26 cellular contexts compared by ENCODE assay signal in the genomic region with DNA sequence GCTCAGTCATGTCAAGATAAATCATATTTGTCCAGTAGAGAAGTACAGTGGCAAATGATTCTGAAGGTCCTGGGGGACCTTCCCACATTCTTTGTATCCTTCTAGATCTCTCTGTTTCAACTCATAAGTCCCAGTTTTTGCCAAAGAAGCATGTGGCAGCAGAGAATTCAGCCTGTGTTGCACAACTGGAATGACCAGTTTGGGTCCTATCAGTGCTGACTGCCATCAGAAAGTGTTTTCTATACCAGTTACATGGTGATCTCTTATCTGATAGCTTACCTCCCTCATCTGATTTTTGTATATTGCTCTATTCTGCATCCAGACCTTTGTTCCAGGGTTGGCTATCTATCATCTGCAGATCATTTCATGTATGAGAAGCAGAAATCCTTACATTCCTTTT. TPM values are rescaled to one million over a fixed set of nuclear protein-coding genes. Genes with fewer than 3 reads are reported as not detected.
DNase-seq lines count a peak whose midpoint lies in the region; ATAC-seq, FAIRE-seq and TF ChIP-seq lines count a peak whose summit lies in the region.
"Had no signal": no experiment of that assay in that cellular context is flagged by ENCODE, and none has a peak within 500 bp of the region (broad histone marks: within the 10 kb centered on the region; RNA-seq: fewer than 3 reads in every experiment).

No MANE protein-coding gene starts in this region.

- POLR2A ChIA-PET in PC-9 (lab: Charles Lee; ENCODE audit: unreplicated experiment) = interaction anchor here (0.6 to 0.7 kb wide), 2 partner anchors 9 to 12 kb away, joined by 3 read pairs; no protein-coding TSS in a partner anchor

- no peaks in the 10 kb centered on the region for H3K9me3 ChIP-seq in PC-9 (ENCODE audit: insufficient read depth, low read depth)
- H3K9me3 ChIP-seq in prostate gland = no peaks in the 10 kb centered on the region
- H3K9me3 ChIP-seq in ascending aorta = no peaks in the 10 kb centered on the region
- H3K9me3 ChIP-seq: MG63, SK-N-SH had no signal

- no peaks in the 10 kb centered on the region for H3K79me2 ChIP-seq in PC-9 (ENCODE audit: low read depth)

- H3K4me1 ChIP-seq in PC-9 (replicated peaks; ENCODE audit: insufficient read depth) (peaks cover 7% of the 10 kb centered on the region; the same call in 1 of the 2 replicates), prostate gland (replicated peaks) (no peaks in the 10 kb centered on the region), ascending aorta (no peaks in the 10 kb centered on the region)

- TF ChIP-seq POLR2A in prostate gland (IDR thresholded peaks at IDR 0.05) (no peak), GM12892 (IDR thresholded peaks at IDR 0.05; ENCODE audit: low read depth, low read length) (no peak)

- no peaks in the 10 kb centered on the region for H3K9me2 ChIP-seq in PC-9 (ENCODE audit: insufficient read depth)
- H3K9me2 ChIP-seq: SK-N-SH had no signal

- H4K20me1 ChIP-seq in PC-9 (ENCODE audit: insufficient read depth) = no peaks in the 10 kb centered on the region

- H3F3A ChIP-seq in PC-9 (ENCODE audit: insufficient read depth, low read depth) = 0 out of 2 replicates have a peak, but pooled peaks cover 7% of the 10 kb centered on the region

- no peak overlapping the region for H2AFZ ChIP-seq in PC-9

- H3K4me2 ChIP-seq in PC-9 = no peak overlapping the region
- H3K4me2 ChIP-seq: SK-N-SH had no signal

- H3K36me3 ChIP-seq in PC-9 (ENCODE audit: low read depth) (no peaks in the 10 kb centered on the region), prostate gland (no peaks in the 10 kb centered on the region), ascending aorta (peaks cover 0 to 3% of the 10 kb centered on the region in 2 donors)
- H3K36me3 ChIP-seq: MG63 had no signal

- intact Hi-C loops in PC-9 (cut with micrococcal nuclease; ENCODE audit: unreplicated experiment) = no loop called here
- intact Hi-C loops in prostate gland (cut with DNase I) = no loop called here
- intact Hi-C loops in ascending aorta (cut with DNase I) = no loop called here

- no TSS peak for BruUV-seq in PC-9 (replicated peaks; lab: Mats Ljungman, UMichigan)

- H3K4me3 ChIP-seq in PC-9 = no peak overlapping the region
- H3K4me3 ChIP-seq in prostate gland = no peak overlapping the region
- no peak overlapping the region for H3K4me3 ChIP-seq in ascending aorta
- H3K4me3 ChIP-seq: MG63 had no signal

- H3K27ac ChIP-seq in PC-9 (no peak overlapping the region), prostate gland (peak overlapping the region in 1 of 2 donors; percentile 33), ascending aorta (no peak overlapping the region)
- H3K27ac ChIP-seq: HL-60 had no signal

- CTCF ChIA-PET in PC-9 (lab: Charles Lee) = no interaction called here

- FAIRE-seq in GM12892 (lab: Jason Lieb, UNC) = no peak
- FAIRE-seq: A204.1, H1, HTR-8/SVneo had no signal

- DNase-seq in DMS53 (lab: John Stamatoyannopoulos, UW) = peak; percentile 72
- peak; percentile 26 to 55 for DNase-seq in PC-9
- peak; percentile 31 for DNase-seq in left kidney (ENCODE audit: low read depth, low spot score)
- DNase-seq in prostate gland (ENCODE audit: low spot score) = peak; percentile 59
- DNase-seq in ascending aorta (ENCODE audit: low spot score in 2 of 2) = no peak
- no peak for DNase-seq in GM12892 (ENCODE audit: insufficient read length)
- no peak for DNase-seq in mesenteric fat pad (ENCODE audit: low spot score)
- DNase-seq: CD4-positive, alpha-beta memory T cell; DMS79; IMR-90; Karpas-422; MG63; NCI-H1092; NCI-H146; NCI-H2081; NCI-H446 treated with DMSO at 0.1 percent for 48 hours; SHP77 treated with DMSO at 0.1 percent for 48 hours; SK-N-SH had no signal

- no peak for ATAC-seq in GM19328 (IDR thresholded peaks at IDR 0.05; ENCODE audit: unreplicated experiment)

- H3K27me3 ChIP-seq in PC-9 (ENCODE audit: insufficient read depth, low read depth) = no peaks in the 10 kb centered on the region
- H3K27me3 ChIP-seq in prostate gland (replicated peaks; ENCODE audit: insufficient read depth) = no peaks in the 10 kb centered on the region
- no peaks in the 10 kb centered on the region for H3K27me3 ChIP-seq in ascending aorta

- TF ChIP-seq CTCF in PC-9 (conservative IDR thresholded peaks at IDR 0.05) (no peak), prostate gland (IDR thresholded peaks at IDR 0.05) (no peak), ascending aorta (IDR thresholded peaks at IDR 0.05) (no peak)

RNA-seq across cellular contexts. Expression of a gene that starts 21.7 kb away (rescaled TPM):
- total RNA-seq in PC-9 (2021) (24.5 and 26.7 TPM in 2 replicates), prostate gland (10 to 100 TPM; 48.9 to 60.0 TPM), ascending aorta (15.0 TPM), mesenteric fat pad (38.7 TPM)
- 71.5 TPM for polyA plus RNA-seq in GM12892 (2012; ENCODE audit: missing spikeins)

RNA-seq across cellular contexts. Expression of a gene that starts 28.9 kb away (rescaled TPM):
- total RNA-seq in PC-9 (2021) (not detected in 2 replicates), prostate gland (under 1 TPM in 1 of 2 donors, not detected in 1; 0.28 TPM), ascending aorta (not detected), mesenteric fat pad (not detected)
- polyA plus RNA-seq in GM12892 (2012; ENCODE audit: missing spikeins) = not detected
- total RNA-seq: CD4-positive, alpha-beta memory T cell; H1; IMR-90; OCI-LY7; RPMI7951 had no signal
- polyA plus RNA-seq: BJ; CD4-positive, alpha-beta memory T cell; H1; IMR-90; SK-N-SH had no signal

RNA-seq across cellular contexts. Expression of a gene that starts 50.8 kb away (rescaled TPM):
- total RNA-seq in PC-9 (2021) = 0.35 and 0.50 TPM in 2 replicates
- 10 to 100 TPM; 28.2 to 53.8 TPM for total RNA-seq in prostate gland
- total RNA-seq in ascending aorta = 101 TPM
- 41.2 TPM for polyA plus RNA-seq in GM12892 (2012; ENCODE audit: missing spikeins)
- 184 TPM for total RNA-seq in mesenteric fat pad

Comparison
In these comparisons a context has a peak if more than half of its experiments do, and no peak if none do; other contexts are left out.
1. DNase-seq: peak in DMS53 (single experiment), PC-9 (2 of 2), left kidney (single experiment) and prostate gland (single experiment); none in ascending aorta (0 of 2), GM12892 (single experiment) and mesenteric fat pad (single experiment).
2. RNA of a gene that starts 50.8 kb away (total RNA-seq): 184 TPM in mesenteric fat pad (single experiment), 101 TPM in ascending aorta (single experiment) and 28.2 to 53.8 TPM in prostate gland; 0.35 to 0.50 TPM in PC-9; every median in the first group is over 10 times any median in the second.